25 cellular contexts compared by ENCODE assay signal in genomic region chr2:117674172-117674571, GRCh38.
"Had no signal": no experiment of that assay in that cellular context is flagged by ENCODE, and none has a peak within 500 bp of the region (broad histone marks: within the 10 kb centered on the region; RNA-seq: fewer than 3 reads in every experiment).

No MANE protein-coding gene starts in this region.

- H3K4me3 ChIP-seq: gastrocnemius medialis, lower lobe of right lung, ovary, psoas muscle, skin epidermis, spleen, thoracic aorta, tibial nerve, upper lobe of left lung, uterus had no signal

- H3K36me3 ChIP-seq: gastrocnemius medialis, lower lobe of right lung, ovary, spleen, thoracic aorta, tibial nerve, upper lobe of left lung, uterus had no signal

- H3K9me3 Mint-ChIP-seq: dendritic cell treated with granulocyte-macrophage colony-stimulating factor and Interleukin-4, amounts not matched to agents 40 ng/mL and 50 ng/mL, for 4 days; endodermal cell; stimulated activated naive B cell treated with anti-CD40 and anti-IgM and Interleukin-4, amounts not matched to agents 10 μg/mL and 1 μg/mL and 100 μg/mL, for 72 hours; stimulated activated naive CD8-positive, alpha-beta T cell treated with anti-CD3 and anti-CD28 coated beads, Interleukin-15, Interleukin-2, amounts not matched to agents 100 ng/mL and 50 ng/mL, for 24 hours had no signal

- H3K4me1 Mint-ChIP-seq: endodermal cell; stimulated activated naive B cell treated with anti-CD40 and anti-IgM and Interleukin-4, amounts not matched to agents 10 μg/mL and 1 μg/mL and 100 μg/mL, for 72 hours had no signal

- FAIRE-seq: keratinocyte had no signal

- H3K4me1 ChIP-seq: gastrocnemius medialis, lower lobe of right lung, psoas muscle, spleen, tibial nerve, upper lobe of left lung, uterus had no signal

- H3K27ac Mint-ChIP-seq: dendritic cell treated with granulocyte-macrophage colony-stimulating factor and Interleukin-4, amounts not matched to agents 40 ng/mL and 50 ng/mL, for 4 days; endodermal cell; naive thymus-derived CD8-positive, alpha-beta T cell; stimulated activated naive B cell treated with anti-CD40 and anti-IgM and Interleukin-4, amounts not matched to agents 10 μg/mL and 1 μg/mL and 100 μg/mL, for 72 hours; stimulated activated naive CD8-positive, alpha-beta T cell treated with anti-CD3 and anti-CD28 coated beads, Interleukin-15, Interleukin-2, amounts not matched to agents 100 ng/mL and 50 ng/mL, for 24 hours had no signal

- H3K9me3 ChIP-seq: gastrocnemius medialis, lower lobe of right lung, ovary, psoas muscle, thoracic aorta, uterus had no signal

- H3K27me3 ChIP-seq: gastrocnemius medialis, ovary, spleen, tibial nerve, upper lobe of left lung, uterus had no signal

- H3K36me3 Mint-ChIP-seq: naive thymus-derived CD8-positive, alpha-beta T cell; stimulated activated naive B cell treated with anti-CD40 and anti-IgM and Interleukin-4, amounts not matched to agents 10 μg/mL and 1 μg/mL and 100 μg/mL, for 72 hours had no signal

- H3K27me3 Mint-ChIP-seq: dendritic cell treated with granulocyte-macrophage colony-stimulating factor and Interleukin-4, amounts not matched to agents 40 ng/mL and 50 ng/mL, for 4 days; stimulated activated naive B cell treated with anti-CD40 and anti-IgM and Interleukin-4, amounts not matched to agents 10 μg/mL and 1 μg/mL and 100 μg/mL, for 72 hours; stimulated activated naive CD8-positive, alpha-beta T cell treated with anti-CD3 and anti-CD28 coated beads, Interleukin-15, Interleukin-2, amounts not matched to agents 100 ng/mL and 50 ng/mL, for 24 hours had no signal

- H3K4me3 Mint-ChIP-seq: dendritic cell treated with granulocyte-macrophage colony-stimulating factor and Interleukin-4, amounts not matched to agents 40 ng/mL and 50 ng/mL, for 4 days; endodermal cell; naive thymus-derived CD8-positive, alpha-beta T cell; stimulated activated naive B cell treated with anti-CD40 and anti-IgM and Interleukin-4, amounts not matched to agents 10 μg/mL and 1 μg/mL and 100 μg/mL, for 72 hours; stimulated activated naive CD8-positive, alpha-beta T cell treated with anti-CD3 and anti-CD28 coated beads, Interleukin-15, Interleukin-2, amounts not matched to agents 100 ng/mL and 50 ng/mL, for 24 hours had no signal

- DNase-seq: effector CD8-positive, alpha-beta T cell; endodermal cell; foreskin fibroblast; gastrocnemius medialis; head of caudate nucleus; left ventricle myocardium superior; lower lobe of right lung; naive thymus-derived CD8-positive, alpha-beta T cell; occipital lobe; ovary; posterior cingulate gyrus; psoas muscle; right cardiac atrium; spleen; stimulated activated naive B cell treated with anti-CD40 and anti-IgM and Interleukin-4, amounts not matched to agents 10 μg/mL and 1 μg/mL and 100 μg/mL, for 72 hours; upper lobe of left lung; uterus had no signal

- H3K27ac ChIP-seq: epithelial cell of prostate, gastrocnemius medialis, lower lobe of right lung, ovary, psoas muscle, skin epidermis, spleen, thoracic aorta, tibial nerve, upper lobe of left lung, uterus had no signal

- ATAC-seq: esophagus mucosa; gastrocnemius medialis; left ventricle myocardium superior; lower lobe of right lung; naive thymus-derived CD8-positive, alpha-beta T cell; psoas muscle; right cardiac atrium; stimulated activated naive B cell treated with anti-CD40 and anti-IgM and Interleukin-4, amounts not matched to agents 10 μg/mL and 1 μg/mL and 100 μg/mL, for 72 hours had no signal
